8 cellular contexts compared by ENCODE assay signal in the genomic region with DNA sequence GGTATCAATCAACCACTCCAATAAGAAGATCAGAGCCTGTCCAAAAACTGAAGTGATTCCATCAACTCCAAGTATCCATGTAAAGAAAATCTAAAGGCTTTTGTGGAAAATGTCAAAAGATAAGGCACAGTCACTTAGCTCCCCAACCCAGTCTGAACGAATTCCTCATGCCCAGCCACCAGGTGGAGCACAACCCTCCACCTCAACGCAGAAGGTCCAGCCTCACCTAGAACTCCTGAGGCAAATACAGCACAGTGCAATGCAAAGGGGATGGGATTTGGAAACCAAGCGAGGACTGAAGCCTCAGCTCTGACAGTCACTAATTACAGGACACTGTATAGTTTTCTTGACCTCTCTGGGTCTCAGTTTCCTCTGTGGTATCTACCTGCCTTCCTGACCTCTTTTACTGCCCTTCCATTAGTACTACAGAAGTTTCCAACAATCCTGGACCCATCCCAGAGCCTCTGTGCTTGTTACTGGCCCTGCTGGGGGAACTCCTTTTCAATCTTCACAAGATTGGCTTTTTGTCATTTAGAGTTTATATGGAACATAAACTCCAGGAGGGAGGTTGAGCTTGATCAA.
DNase-seq lines count a peak whose midpoint lies in the region; ATAC-seq and TF ChIP-seq lines count a peak whose summit lies in the region.

No MANE protein-coding gene starts in this region.

- H2AFZ ChIP-seq in MM.1S (ENCODE audit: low read length) (no peak overlapping the region), parathyroid adenoma (no peak overlapping the region)

- H3K9me2 ChIP-seq in MM.1S (replicated peaks; ENCODE audit: insufficient read depth, low read length): no peaks in the 10 kb centered on the region

- H3K4me2 ChIP-seq in MM.1S (ENCODE audit: low read depth, low read length): no peak overlapping the region
- H3K4me2 ChIP-seq in parathyroid adenoma (ENCODE audit: low read length): no peak overlapping the region

- ATAC-seq in HG03354 (IDR thresholded peaks at IDR 0.05; ENCODE audit: poor library complexity, severe bottlenecking, unreplicated experiment): no peak

- H3K4me1 ChIP-seq in MM.1S (ENCODE audit: low read length) (peaks cover 7% of the 10 kb centered on the region), parathyroid adenoma (no peaks in the 10 kb centered on the region)

- DNase-seq in DMS79 treated with DMSO at 0.1 percent for 48 hours (lab: John Stamatoyannopoulos, UW): peak; percentile 7
- DNase-seq in DMS79 (lab: John Stamatoyannopoulos, UW): no peak
- peak; percentile 59 for DNase-seq in MM.1S
- peak; percentile 32 for DNase-seq in activated CD4-positive, alpha-beta T cell treated with anti-CD3 and anti-CD28 coated beads for 1 hour
- peak; percentile 19 for DNase-seq in effector CD4-positive, alpha-beta T cell
- no peak for DNase-seq in DMS153 (lab: John Stamatoyannopoulos, UW)

- H3K27ac ChIP-seq in MM.1S (ENCODE audit: low read length) (no peak overlapping the region), parathyroid adenoma (no peak overlapping the region)

- no peaks in the 10 kb centered on the region for H3K9me3 ChIP-seq in MM.1S (replicated peaks; ENCODE audit: insufficient read depth, low read length)
- H3K9me3 ChIP-seq in parathyroid adenoma (ENCODE audit: control insufficient read depth, low read length): no peaks in the 10 kb centered on the region

- H3K36me3 ChIP-seq in MM.1S (replicated peaks; ENCODE audit: insufficient read depth, low read length): no peaks in the 10 kb centered on the region; the same call in 1 of the 2 replicates
- H3K36me3 ChIP-seq in parathyroid adenoma (ENCODE audit: control insufficient read depth, insufficient read depth, low read length): no peaks in the 10 kb centered on the region

- H3K27me3 ChIP-seq in MM.1S (replicated peaks; ENCODE audit: insufficient read depth, low read length) (no peaks in the 10 kb centered on the region), parathyroid adenoma (ENCODE audit: control insufficient read depth, insufficient read depth, low read length) (no peaks in the 10 kb centered on the region)

- no peak overlapping the region for H3K9ac ChIP-seq in MM.1S (ENCODE audit: low read length)
- H3K9ac ChIP-seq in parathyroid adenoma: no peak overlapping the region

- H3F3A ChIP-seq in MM.1S (ENCODE audit: insufficient read depth, low read length): no peaks in the 10 kb centered on the region

- H3K4me3 ChIP-seq in MM.1S (ENCODE audit: low read length): no peak overlapping the region
- H3K4me3 ChIP-seq in parathyroid adenoma (ENCODE audit: low read depth, low read length): no peak overlapping the region

- TF ChIP-seq CTCF in MM.1S (IDR thresholded peaks at IDR 0.05; ENCODE audit: low read length) (peak; percentile 81), parathyroid adenoma (IDR thresholded peaks at IDR 0.05) (peak; percentile 54)

- peaks cover 61% of the 10 kb centered on the region for H3K79me2 ChIP-seq in MM.1S (ENCODE audit: low read length)
- peaks cover 12% of the 10 kb centered on the region for H3K79me2 ChIP-seq in parathyroid adenoma

- no peaks in the 10 kb centered on the region for H4K20me1 ChIP-seq in MM.1S (ENCODE audit: insufficient read depth, low read length)

Comparison
In these comparisons a context has a peak if more than half of its experiments do, and no peak if none do; other contexts are left out.
1. DNase-seq: peak in DMS79 treated with DMSO at 0.1 percent for 48 hours (single experiment), MM.1S (single experiment), activated CD4-positive, alpha-beta T cell treated with anti-CD3 and anti-CD28 coated beads for 1 hour (single experiment) and effector CD4-positive, alpha-beta T cell (single experiment); none in DMS79 (single experiment) and DMS153 (single experiment).